Comparison of ENCODE assay signal across 28 cellular contexts in the genomic region with DNA sequence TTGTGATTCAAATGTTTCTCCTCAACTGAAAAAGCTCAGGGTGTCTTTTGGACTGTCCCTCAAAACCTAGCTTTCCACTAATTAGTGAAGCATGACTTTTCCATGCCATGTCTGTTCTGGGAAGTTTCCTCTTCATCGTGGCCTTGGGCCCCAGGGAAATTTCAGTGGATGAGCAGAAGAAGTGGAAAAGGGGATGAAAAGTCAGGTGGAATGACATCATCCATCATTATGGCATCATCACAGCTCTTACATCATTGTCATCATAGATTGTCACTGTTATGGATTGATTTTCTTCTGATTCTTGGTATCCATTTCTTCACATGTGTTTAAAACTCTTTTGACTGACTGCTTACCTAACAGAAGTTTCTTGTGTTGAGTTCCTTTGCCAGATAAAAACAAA.
"Had no signal": no experiment of that assay in that cellular context is flagged by ENCODE, and none has a peak within 500 bp of the region (broad histone marks: within the 10 kb centered on the region; RNA-seq: fewer than 3 reads in every experiment).

No MANE protein-coding gene starts in this region.

- DNase-seq: colonic mucosa; cortex of kidney; effector CD8-positive, alpha-beta T cell; effector memory CD8-positive, alpha-beta T cell; endodermal cell; erythroblast; esophagus squamous epithelium; foreskin fibroblast; foreskin melanocyte; gastrocnemius medialis; glutamatergic neuron; head of caudate nucleus; heart right ventricle; hippocampal formation; left cardiac atrium; left lung; left ventricle myocardium superior; lower lobe of right lung; mesenchymal stem cell; mucosa of descending colon; naive B cell had no signal

- H3K27me3 ChIP-seq: colonic mucosa, esophagus squamous epithelium, gastrocnemius medialis, heart right ventricle, left lung had no signal

- H3K27me3 Mint-ChIP-seq: dendritic cell treated with granulocyte-macrophage colony-stimulating factor and Interleukin-4, amounts not matched to agents 40 ng/mL and 50 ng/mL, for 4 days; effector memory CD8-positive, alpha-beta T cell; naive B cell had no signal

- H3K4me3 ChIP-seq: colonic mucosa, esophagus squamous epithelium, gastrocnemius medialis, heart right ventricle, left lung, lower lobe of right lung, mucosa of descending colon had no signal

- H3K9me3 Mint-ChIP-seq: dendritic cell treated with granulocyte-macrophage colony-stimulating factor and Interleukin-4, amounts not matched to agents 40 ng/mL and 50 ng/mL, for 4 days; effector memory CD8-positive, alpha-beta T cell; mesothelial cell of epicardium; naive B cell had no signal

- H3K36me3 ChIP-seq: colonic mucosa, esophagus squamous epithelium, gastrocnemius medialis, heart right ventricle, left lung, lower lobe of right lung had no signal

- H3K27ac ChIP-seq: colonic mucosa, epithelial cell of prostate, esophagus squamous epithelium, gastrocnemius medialis, heart right ventricle, left lung, lower lobe of right lung had no signal

- H3K4me1 Mint-ChIP-seq: endodermal cell, mesothelial cell of epicardium had no signal

- ATAC-seq: effector memory CD8-positive, alpha-beta T cell; esophagus mucosa; gastrocnemius medialis; heart right ventricle; left cardiac atrium; left lung; left ventricle myocardium superior; lower lobe of right lung; mucosa of descending colon had no signal

- H3K4me3 Mint-ChIP-seq: dendritic cell treated with granulocyte-macrophage colony-stimulating factor and Interleukin-4, amounts not matched to agents 40 ng/mL and 50 ng/mL, for 4 days; effector memory CD8-positive, alpha-beta T cell; endodermal cell; mesothelial cell of epicardium; naive B cell had no signal

- H3K9me3 ChIP-seq: colonic mucosa, esophagus squamous epithelium, gastrocnemius medialis, heart right ventricle, left lung, lower lobe of right lung, mucosa of descending colon had no signal

- H3K4me1 ChIP-seq: gastrocnemius medialis, heart right ventricle, left lung, lower lobe of right lung had no signal

- FAIRE-seq: endometrium, islet of Langerhans, keratinocyte had no signal

- H3K27ac Mint-ChIP-seq: dendritic cell treated with granulocyte-macrophage colony-stimulating factor and Interleukin-4, amounts not matched to agents 40 ng/mL and 50 ng/mL, for 4 days; effector memory CD8-positive, alpha-beta T cell; endodermal cell; mesothelial cell of epicardium; naive B cell had no signal
